In genomic region chr13:75715598-75716523, GRCh38 we compare ENCODE assay signal across 8 cellular contexts.
DNase-seq lines count a peak whose midpoint lies in the region; ATAC-seq, FAIRE-seq and TF ChIP-seq lines count a peak whose summit lies in the region.

No MANE protein-coding gene starts in this region.

- H3K9me3 ChIP-seq in GM23248 (ENCODE audit: low read depth): no peaks in the 10 kb centered on the region
- no peaks in the 10 kb centered on the region for H3K9me3 ChIP-seq in heart left ventricle

- H3K27ac ChIP-seq in GM23248 (peak overlapping the region; percentile 68), heart left ventricle (no peak overlapping the region)

- H3F3A ChIP-seq in GM23248 (ENCODE audit: insufficient read depth): peaks cover 47% of the 10 kb centered on the region

- no peak overlapping the region for H2AFZ ChIP-seq in GM23248

- H3K9ac ChIP-seq in GM23248: peak overlapping the region; percentile 16; the same call in 1 of the 2 replicates

- peaks cover 23% of the 10 kb centered on the region for H3K36me3 ChIP-seq in GM23248 (ENCODE audit: low read depth)
- H3K36me3 ChIP-seq in heart left ventricle: no peaks in the 10 kb centered on the region

- DNase-seq in GM23248: no peak
- DNase-seq in superior temporal gyrus (ENCODE audit: extremely low spot score): no peak
- no peak for DNase-seq in heart left ventricle
- no peak for DNase-seq in posterior vena cava (ENCODE audit: low spot score)
- no peak for DNase-seq in stimulated activated CD4-positive, alpha-beta T cell treated with anti-CD3 and anti-CD28 coated beads, Interleukin-2, amount 100 ng/mL, for 48 hours

- no peak for TF ChIP-seq RAD21 in Ishikawa (IDR thresholded peaks at IDR 0.05; ENCODE audit: low read depth)

- no peak for TF ChIP-seq EP300 in Ishikawa (IDR thresholded peaks at IDR 0.05; ENCODE audit: borderline replicate concordance)

- ATAC-seq in GM18867 (IDR thresholded peaks at IDR 0.05; ENCODE audit: unreplicated experiment) (peak; percentile 95), heart left ventricle (no peak)

- H3K9me2 ChIP-seq in GM23248 (ENCODE audit: insufficient read depth): no peaks in the 10 kb centered on the region

- H3K4me3 ChIP-seq in GM23248 (no peak overlapping the region), heart left ventricle (no peak overlapping the region)

- 87 to 91% methylated on average over 6 of the region's 6 CpGs for WGBS in GM23248 (ENCODE audit: low coverage in 1 of 2, low lambda C conversion rate in 2 of 2, missing lambda C conversion rate in 2 of 2), 2 experiments
- 71 to 75% (median 73%) methylated on average over 6 of the region's 6 CpGs for WGBS in heart left ventricle, 4 donors

- FAIRE-seq in islet of Langerhans (lab: Jason Lieb, UNC): peak; percentile 24

- H3K27me3 ChIP-seq in GM23248 (replicated peaks; ENCODE audit: insufficient read depth) (no peaks in the 10 kb centered on the region), heart left ventricle (no peaks in the 10 kb centered on the region)

- TF ChIP-seq CTCF in heart left ventricle (IDR thresholded peaks at IDR 0.05): no peak

- TF ChIP-seq POLR2A in heart left ventricle (IDR thresholded peaks at IDR 0.05): no peak

- H3K4me2 ChIP-seq in GM23248 (ENCODE audit: unreplicated experiment): peak overlapping the region; percentile 26

- H3K79me2 ChIP-seq in GM23248 (ENCODE audit: insufficient read depth): peaks cover 90% of the 10 kb centered on the region

- intact Hi-C loops in heart left ventricle (cut with DNase I): no loop called here
- intact Hi-C loops in posterior vena cava (cut with DNase I): no loop called here

- in situ Hi-C loops in GM23248 (cut with MboI): no loop called here

- H3K4me1 ChIP-seq in GM23248 (ENCODE audit: insufficient read depth): peaks cover 17% of the 10 kb centered on the region
- no peaks in the 10 kb centered on the region for H3K4me1 ChIP-seq in heart left ventricle

- 0 out of 2 replicates have a peak, but pooled peaks cover 7% of the 10 kb centered on the region for H4K20me1 ChIP-seq in GM23248 (ENCODE audit: insufficient read depth)

TF ChIP-seq in Ishikawa, 13 proteins besides CTCF, POLR2A, EP300 and RAD21:
- TF ChIP-seq TCF12 (IDR thresholded peaks at IDR 0.05; ENCODE audit: low read depth) (no peak), NFIC (IDR thresholded peaks at IDR 0.05) (peak; percentile 65; the same call in 1 of the 2 replicates), FOXM1 (IDR thresholded peaks at IDR 0.05; ENCODE audit: borderline replicate concordance, low read depth) (no peak), ZBTB7A (IDR thresholded peaks at IDR 0.05; ENCODE audit: low read depth) (no peak)
